Comparison of ENCODE assay signal across 32 cellular contexts in genomic region chr5:142208777-142209312, GRCh38.
"Had no signal": no experiment of that assay in that cellular context is flagged by ENCODE, and none has a peak within 500 bp of the region (broad histone marks: within the 10 kb centered on the region; RNA-seq: fewer than 3 reads in every experiment).

No MANE protein-coding gene starts in this region.

- ATAC-seq: activated CD4-positive, CD25-positive, alpha-beta regulatory T cell treated with anti-CD3 and anti-CD28 coated beads, Interleukin-2, amount 50 U/mL, for 24 hours; activated CD8-positive, alpha-beta T cell treated with anti-CD3 and anti-CD28 coated beads for 36 hours; activated naive CD8-positive, alpha-beta T cell treated with anti-CD3 and anti-CD28 coated beads, Interleukin-2, amount 50 U/mL, for 24 hours; body of pancreas; foreskin keratinocyte; gastrocnemius medialis; heart left ventricle had no signal

- DNase-seq: activated B cell treated with CpG ODN at 0.5 μM for 24 hours; activated CD4-positive, alpha-beta T cell treated with anti-CD3 and anti-CD28 coated beads for 48 hours; activated CD4-positive, alpha-beta T cell treated with anti-CD3 and anti-CD28 coated beads, Interleukin-2, amount 50 U/mL, for 1 hour; activated CD4-positive, alpha-beta T cell treated with anti-CD3 and anti-CD28 coated beads, Interleukin-2, amount 50 U/mL, for 48 hours; activated CD8-positive, alpha-beta memory T cell treated with anti-CD3 and anti-CD28 coated beads for 24 hours; activated CD8-positive, alpha-beta memory T cell treated with anti-CD3 and anti-CD28 coated beads, Interleukin-2, amount 50 U/mL, for 4 hours; activated CD8-positive, alpha-beta T cell treated with anti-CD3 and anti-CD28 coated beads for 36 hours; activated effector memory CD4-positive, alpha-beta T cell treated with anti-CD3 and anti-CD28 coated beads, Interleukin-2, amount 50 U/mL, for 16 hours; activated naive CD4-positive, alpha-beta T cell treated with anti-CD3 and anti-CD28 coated beads for 36 hours; activated naive CD8-positive, alpha-beta T cell treated with anti-CD3 and anti-CD28 coated beads for 36 hours; activated naive CD8-positive, alpha-beta T cell treated with anti-CD3 and anti-CD28 coated beads, Interleukin-2, amount 50 U/mL, for 24 hours; activated T-cell treated with anti-CD3 and anti-CD28 coated beads, Interleukin-2, amount 50 U/mL, for 1 hour; activated T-cell treated with anti-CD3 and anti-CD28 coated beads, Interleukin-2, amount 50 U/mL, for 48 hours; adrenal gland; amygdala; aorta; body of pancreas; central memory CD4-positive, alpha-beta T cell; cerebellar nuclear complex; colonic mucosa; effector memory CD4-positive, alpha-beta T cell; erythroblast; foreskin keratinocyte; gastrocnemius medialis; glutamatergic neuron; heart left ventricle; T-helper 1 cell; T-helper 2 cell had no signal

- H3K4me1 ChIP-seq: adrenal gland, body of pancreas, colonic mucosa, esophagus muscularis mucosa, foreskin keratinocyte, gastrocnemius medialis, heart left ventricle had no signal

- H3K4me3 ChIP-seq: adrenal gland, body of pancreas, cardiac muscle cell, colonic mucosa, esophagus muscularis mucosa, gastrocnemius medialis, heart left ventricle had no signal

- H3K27ac ChIP-seq: adrenal gland, body of pancreas, cardiac muscle cell, colonic mucosa, esophagus muscularis mucosa, foreskin keratinocyte, gastrocnemius medialis, heart left ventricle, VCaP had no signal

- H3K27me3 ChIP-seq: adrenal gland, body of pancreas, cardiac muscle cell, colonic mucosa, esophagus muscularis mucosa, gastrocnemius medialis had no signal

- H3K9me3 ChIP-seq: adrenal gland, body of pancreas, colonic mucosa, esophagus muscularis mucosa, gastrocnemius medialis, heart left ventricle had no signal

- H3K36me3 ChIP-seq: adrenal gland, cardiac muscle cell, colonic mucosa, esophagus muscularis mucosa, gastrocnemius medialis, heart left ventricle had no signal
